ENCODE assay signal across 2 cellular contexts in the genomic region with DNA sequence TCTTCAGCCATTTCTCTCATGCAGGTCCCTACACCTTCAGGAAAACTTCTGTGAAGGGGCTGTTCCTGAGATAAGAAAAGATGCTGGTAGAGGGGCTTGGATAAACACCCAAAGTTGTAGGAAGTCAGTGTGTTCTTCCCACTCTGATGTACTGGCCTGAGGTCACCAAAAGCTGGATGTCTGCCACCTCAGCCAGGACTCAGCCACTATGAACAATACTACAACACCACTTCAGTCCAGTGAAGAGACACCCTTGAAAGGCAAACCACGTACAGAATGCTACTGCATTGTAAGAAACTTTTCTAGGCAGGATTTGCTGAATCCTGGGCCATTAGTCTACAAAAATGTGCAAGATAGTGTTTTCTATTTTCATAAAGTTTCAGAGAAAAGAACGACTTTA.
TF ChIP-seq lines count a peak whose summit lies in the region.

No MANE protein-coding gene starts in this region.

TF ChIP-seq in IMR-90, 13 proteins besides CTCF, POLR2A, EP300 and RAD21:
- TF ChIP-seq MXI1 (IDR thresholded peaks at IDR 0.05; ENCODE audit: borderline replicate concordance, low read depth, low read length): no peak
TF ChIP-seq in IMR-90: peak in this region for 0.

TF ChIP-seq in endothelial cell of umbilical vein, 7 proteins besides CTCF, POLR2A, EP300 and RAD21:
- no peak for TF ChIP-seq FOS (IDR thresholded peaks at IDR 0.05; ENCODE audit: borderline replicate concordance, insufficient read depth, low read length)
- TF ChIP-seq POLR2AphosphoS5 (IDR thresholded peaks at IDR 0.05; ENCODE audit: insufficient read depth, low read depth, low read length): peak; percentile 54
- TF ChIP-seq GATA2 (IDR thresholded peaks at IDR 0.05; ENCODE audit: insufficient read depth, insufficient read length, low read depth, low read length): peak; percentile 16
